In the genomic region with DNA sequence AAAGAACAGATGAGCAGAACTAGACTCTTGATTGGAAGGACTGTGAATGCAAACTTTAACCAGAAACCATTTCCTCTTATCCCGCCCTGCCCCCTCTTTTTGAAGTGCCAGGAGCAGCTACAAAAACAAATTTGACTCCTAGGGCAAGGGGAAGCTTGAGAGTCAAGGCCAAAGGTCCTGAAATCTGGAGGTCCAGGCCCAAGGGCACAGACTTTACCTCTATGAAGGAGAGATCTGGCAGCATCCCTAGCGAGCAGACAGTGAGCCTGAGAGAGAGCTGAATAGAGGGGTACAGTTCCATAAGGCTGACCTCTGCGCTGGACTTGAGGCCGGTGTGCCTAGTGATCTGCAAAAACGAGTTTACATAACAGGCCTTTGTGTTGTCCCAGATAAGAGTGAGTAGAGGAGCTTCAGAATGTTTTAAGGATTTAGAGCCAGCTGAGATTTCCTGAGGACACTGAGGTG, we compare ENCODE assay signal across 11 cellular contexts. TPM values are rescaled to one million over a fixed set of nuclear protein-coding genes. Genes with fewer than 3 reads are reported as not detected.
DNase-seq lines count a peak whose midpoint lies in the region; ATAC-seq, FAIRE-seq and TF ChIP-seq lines count a peak whose summit lies in the region.
"Had no signal": no experiment of that assay in that cellular context is flagged by ENCODE, and none has a peak within 500 bp of the region (broad histone marks: within the 10 kb centered on the region; RNA-seq: fewer than 3 reads in every experiment).

No MANE protein-coding gene starts in this region.

- peak overlapping the region; percentile 19 for H3K4me2 ChIP-seq in endothelial cell of umbilical vein (ENCODE audit: insufficient read depth, low read length)
- H3K4me2 ChIP-seq in PC-3 (ENCODE audit: low read length) = no peak overlapping the region

- H3K9ac ChIP-seq in endothelial cell of umbilical vein (replicated peaks; ENCODE audit: extremely low read depth, insufficient read depth, low read length) = no peak overlapping the region
- H3K9ac ChIP-seq in PC-3 (ENCODE audit: low read length) = no peak overlapping the region

- WGBS in stomach, 5 donors = 14 to 37% (median 33%) methylated on average over 5 of the region's 5 CpGs

- H2AFZ ChIP-seq in endothelial cell of umbilical vein (ENCODE audit: low read depth, low read length) (no peak overlapping the region), PC-3 (ENCODE audit: low read length) (no peak overlapping the region)

- no peak overlapping the region for H3K4me3 ChIP-seq in endothelial cell of umbilical vein (replicated peaks in 1 of 3; ENCODE audit: insufficient read depth in 1 of 3, low read depth in 1 of 3, low read length in 3 of 3)
- H3K4me3 ChIP-seq in stomach = peak overlapping the region in 1 of 4 donors; percentile 13
- no peak overlapping the region for H3K4me3 ChIP-seq in PC-3 (ENCODE audit: low read length)

- H3K9me2 ChIP-seq in PC-3 (replicated peaks; ENCODE audit: low read length) = no peaks in the 10 kb centered on the region

- dilution Hi-C loops in endothelial cell of umbilical vein (cut with MboI; ENCODE audit: extremely low pct_ligation_motif_present, low sequenced_read_pairs) = loop anchor here (25.0 kb wide), 1 partner anchor 204 kb away; no protein-coding TSS in a partner anchor

- TF ChIP-seq POLR2A in endothelial cell of umbilical vein (IDR thresholded peaks at IDR 0.05; ENCODE audit: low read depth, low read length) = no peak
- TF ChIP-seq POLR2A in stomach (IDR thresholded peaks at IDR 0.05) = no peak

- no peaks in the 10 kb centered on the region for H3K9me3 Mint-ChIP-seq in activated naive CD4-positive, alpha-beta T cell treated with anti-CD3 and anti-CD28 coated beads, Interleukin-2, amount 10 ng/mL, durations not matched to agents 7 days and 5 days
- no peaks in the 10 kb centered on the region for H3K9me3 Mint-ChIP-seq in T-cell

- peaks cover 30% of the 10 kb centered on the region for H3K79me2 ChIP-seq in endothelial cell of umbilical vein (ENCODE audit: control insufficient read depth, insufficient read depth, low read length)
- H3K79me2 ChIP-seq in PC-3 (ENCODE audit: low read length) = peaks cover 39% of the 10 kb centered on the region

- FAIRE-seq in endothelial cell of umbilical vein (lab: Jason Lieb, UNC) = no peak
- no peak for FAIRE-seq in urothelium cell line (lab: Jason Lieb, UNC)

- H3K27me3 Mint-ChIP-seq in activated naive CD4-positive, alpha-beta T cell treated with anti-CD3 and anti-CD28 coated beads, Interleukin-2, amount 10 ng/mL, durations not matched to agents 7 days and 5 days = no peaks in the 10 kb centered on the region
- no peaks in the 10 kb centered on the region for H3K27me3 Mint-ChIP-seq in T-cell

- peak; percentile 66 for DNase-seq in activated naive CD4-positive, alpha-beta T cell treated with anti-CD3 and anti-CD28 coated beads, Interleukin-2, amount 10 ng/mL, durations not matched to agents 7 days and 5 days
- DNase-seq in activated naive CD4-positive, alpha-beta T cell treated with Interleukin-2 at 50 U/mL for 16 hours = no peak
- peak in 11 of 34 experiments; percentile 11 to 49 (median 31) for DNase-seq in T-cell
- DNase-seq in endothelial cell of umbilical vein (ENCODE audit: low read depth, low spot score) = peak; percentile 49
- DNase-seq in stomach = no peak
- no peak for DNase-seq in PC-3
- DNase-seq in mucosa of gallbladder (ENCODE audit: low spot score) = no peak
- DNase-seq in urothelium cell line (ENCODE audit: low spot score) = no peak

- no peaks in the 10 kb centered on the region for H3F3A ChIP-seq in PC-3 (ENCODE audit: low read length, unreplicated experiment)

- ATAC-seq in T-cell (replicated peaks in 1 of 4) (no peak), PC-3 (no peak)

- H3K36me3 Mint-ChIP-seq in activated naive CD4-positive, alpha-beta T cell treated with anti-CD3 and anti-CD28 coated beads, Interleukin-2, amount 10 ng/mL, durations not matched to agents 7 days and 5 days = peaks cover 75% of the 10 kb centered on the region
- H3K36me3 Mint-ChIP-seq in T-cell = peaks cover 26% of the 10 kb centered on the region

- H3K9me3 ChIP-seq in endothelial cell of umbilical vein (replicated peaks; ENCODE audit: control insufficient read depth, insufficient read depth, low read length) (no peaks in the 10 kb centered on the region), stomach (no peaks in the 10 kb centered on the region), PC-3 (ENCODE audit: low read length) (no peaks in the 10 kb centered on the region)

- peak overlapping the region; percentile 95 for H3K27ac Mint-ChIP-seq in activated naive CD4-positive, alpha-beta T cell treated with anti-CD3 and anti-CD28 coated beads, Interleukin-2, amount 10 ng/mL, durations not matched to agents 7 days and 5 days
- peak overlapping the region; percentile 96 to 97 for H3K27ac Mint-ChIP-seq in T-cell

- H3K27ac ChIP-seq in endothelial cell of umbilical vein (ENCODE audit: insufficient read depth, low read depth, low read length) = peak overlapping the region; percentile 14
- peak overlapping the region in 4 of 5 donors; percentile 2 to 55 (median 46) for H3K27ac ChIP-seq in stomach
- H3K27ac ChIP-seq in PC-3 (ENCODE audit: low read length) = no peak overlapping the region

- H3K27me3 ChIP-seq in endothelial cell of umbilical vein (ENCODE audit: control insufficient read depth in 2 of 2, insufficient read depth in 2 of 2, low read length in 2 of 2) (no peaks in the 10 kb centered on the region), stomach (no peaks in the 10 kb centered on the region), PC-3 (ENCODE audit: low read length) (no peaks in the 10 kb centered on the region)

- no peaks in the 10 kb centered on the region for H4K20me1 ChIP-seq in endothelial cell of umbilical vein (replicated peaks; ENCODE audit: control insufficient read depth, extremely low read depth, insufficient read depth, low read length)
- H4K20me1 ChIP-seq in PC-3 (ENCODE audit: low read length) = no peaks in the 10 kb centered on the region

- no peak for TF ChIP-seq CTCF in endothelial cell of umbilical vein (IDR thresholded peaks at IDR 0.05; ENCODE audit: extremely low read depth in 1 of 2, insufficient read depth in 1 of 2, low read depth in 1 of 2, low read length in 2 of 2)
- TF ChIP-seq CTCF in stomach (IDR thresholded peaks at IDR 0.05) = no peak
- TF ChIP-seq CTCF in PC-3 (conservative IDR thresholded peaks at IDR 0.05; ENCODE audit: low read depth, low read length) = no peak

- H3K36me3 ChIP-seq in endothelial cell of umbilical vein (ENCODE audit: control insufficient read depth in 2 of 2, extremely low read depth in 1 of 2, insufficient read depth in 2 of 2, low read length in 2 of 2) = peaks cover 0 to 11% of the 10 kb centered on the region in 2 experiments
- H3K36me3 ChIP-seq in stomach = peaks cover 8 to 54% (median 36%) of the 10 kb centered on the region in 4 donors
- no peaks in the 10 kb centered on the region for H3K36me3 ChIP-seq in PC-3 (ENCODE audit: low read depth, low read length)

- intact Hi-C loops in endothelial cell of umbilical vein (cut with micrococcal nuclease) = no loop called here
- intact Hi-C loops in stomach (cut with DNase I; ENCODE audit: low total_unique reads) = no loop called here
- intact Hi-C loops in PC-3 (cut with micrococcal nuclease) = no loop called here

- CTCF ChIA-PET in activated naive CD4-positive, alpha-beta T cell treated with anti-CD3 and anti-CD28 coated beads, Interleukin-2, amount 10 ng/mL, durations not matched to agents 7 days and 5 days (lab: Charles Lee) = interaction anchor here (0.8 to 1.2 kb wide), 4 partner anchors 45 to 147 kb away, joined by 3 to 5 read pairs (median 4); no protein-coding TSS in a partner anchor
- CTCF ChIA-PET in T-cell (lab: Charles Lee) = interaction anchor here in 1 of 2 donors (0.6 to 0.8 kb wide), 4 partner anchors 14 to 63 kb away, joined by 3 to 4 read pairs (median 4); no protein-coding TSS in a partner anchor
- CTCF ChIA-PET in endothelial cell of umbilical vein (lab: Charles Lee) = interaction anchor here (0.8 to 1.3 kb wide), 2 partner anchors 21 to 146 kb away, joined by 3 to 6 read pairs; no protein-coding TSS in a partner anchor
- CTCF ChIA-PET in PC-3 (lab: Charles Lee) = no interaction called here

- BruUV-seq in endothelial cell of umbilical vein (replicated peaks; lab: Mats Ljungman, UMichigan) = no TSS peak
- BruUV-seq in PC-3 (replicated peaks; lab: Mats Ljungman, UMichigan) = no TSS peak

- peak overlapping the region; percentile 91 for H3K4me3 Mint-ChIP-seq in activated naive CD4-positive, alpha-beta T cell treated with anti-CD3 and anti-CD28 coated beads, Interleukin-2, amount 10 ng/mL, durations not matched to agents 7 days and 5 days
- H3K4me3 Mint-ChIP-seq in T-cell = peak overlapping the region; percentile 77 to 83 (median 80)

- no peaks in the 10 kb centered on the region for H3K9me1 ChIP-seq in endothelial cell of umbilical vein (replicated peaks; ENCODE audit: control insufficient read depth, extremely low read depth, insufficient read depth, low read length)

- peaks cover 69% of the 10 kb centered on the region for H3K4me1 Mint-ChIP-seq in activated naive CD4-positive, alpha-beta T cell treated with anti-CD3 and anti-CD28 coated beads, Interleukin-2, amount 10 ng/mL, durations not matched to agents 7 days and 5 days
- peaks cover 66 to 75% (median 74%) of the 10 kb centered on the region in 3 donors for H3K4me1 Mint-ChIP-seq in T-cell

- POLR2A ChIA-PET in T-cell (lab: Charles Lee) = no interaction called here
- POLR2A ChIA-PET in endothelial cell of umbilical vein (lab: Charles Lee) = no interaction called here
- POLR2A ChIA-PET in PC-3 (lab: Charles Lee; ENCODE audit: unreplicated experiment) = no interaction called here

- H3K4me1 ChIP-seq in endothelial cell of umbilical vein (ENCODE audit: control insufficient read depth, extremely low read depth, insufficient read depth, low read length) = peaks cover 27% of the 10 kb centered on the region
- H3K4me1 ChIP-seq in stomach = peaks cover 30 to 62% (median 49%) of the 10 kb centered on the region in 4 donors
- H3K4me1 ChIP-seq in PC-3 (ENCODE audit: insufficient read depth, low read length) = peaks cover 16% of the 10 kb centered on the region

- no peak for TF ChIP-seq EP300 in stomach (IDR thresholded peaks at IDR 0.05)

RNA-seq across cellular contexts. Expression of a gene that starts 5.1 kb away (rescaled TPM):
- total RNA-seq in T-cell (10 to 100 TPM; 53.8 to 96.9 (median 77.6) TPM), endothelial cell of umbilical vein (22.6 and 31.5 TPM in 2 replicates), stomach (10 to 100 TPM in 4 of 5 donors, 1 to 10 TPM in 1; 6.1 to 70.6 (median 22.6) TPM), PC-3 (2014; rRNA removed) (22.4 and 26.6 TPM in 2 replicates), mucosa of gallbladder (36.2 TPM)
- polyA plus RNA-seq in endothelial cell of umbilical vein (18.5 and 22.0 TPM in 2 replicates), stomach (10 to 100 TPM in 2 of 3 donors, 1 to 10 TPM in 1; 4.3 to 18.1 (median 10.5) TPM)
- 16.5 and 19.7 TPM in 2 replicates for polyA plus RNA-seq in endothelial cell of umbilical vein (2011; cell fraction: cytosol; rRNA removed)
- 19.9 and 22.0 TPM in 2 replicates for polyA plus RNA-seq in endothelial cell of umbilical vein (2011; cell fraction: nucleus; rRNA removed)
- polyA plus RNA-seq in endothelial cell of umbilical vein (2012) = 14.1 and 17.5 TPM in 2 replicates
- 19.1 and 19.7 TPM in 2 replicates for polyA minus RNA-seq in endothelial cell of umbilical vein
- polyA minus RNA-seq in endothelial cell of umbilical vein (2011; cell fraction: cytosol; rRNA and poly(A)+ RNA removed) = 2.9 TPM
- polyA minus RNA-seq in endothelial cell of umbilical vein (2011; cell fraction: nucleus; rRNA and poly(A)+ RNA removed) = 8.6 and 9.8 TPM in 2 replicates

RNA-seq across cellular contexts. Expression of a gene that starts 44.3 kb away (rescaled TPM):
- total RNA-seq in T-cell (10 to 100 TPM; 34.8 to 42.0 (median 35.9) TPM), endothelial cell of umbilical vein (50.6 and 59.4 TPM in 2 replicates), stomach (10 to 100 TPM in 1 of 5 donors, 1 to 10 TPM in 4; 5.4 to 24.4 (median 7.0) TPM), PC-3 (2014; rRNA removed) (17.1 and 18.1 TPM in 2 replicates), mucosa of gallbladder (23.6 TPM)
- polyA plus RNA-seq in endothelial cell of umbilical vein (50.7 and 65.1 TPM in 2 replicates), stomach (10 to 100 TPM; 17.8 to 31.5 (median 19.5) TPM)
- 48.7 and 49.6 TPM in 2 replicates for polyA plus RNA-seq in endothelial cell of umbilical vein (2011; cell fraction: cytosol; rRNA removed)
- polyA plus RNA-seq in endothelial cell of umbilical vein (2011; cell fraction: nucleus; rRNA removed) = 16.5 and 18.1 TPM in 2 replicates
- polyA plus RNA-seq in endothelial cell of umbilical vein (2012) = 31.5 and 48.7 TPM in 2 replicates
- 20.0 and 22.6 TPM in 2 replicates for polyA minus RNA-seq in endothelial cell of umbilical vein
- polyA minus RNA-seq in endothelial cell of umbilical vein (2011; cell fraction: cytosol; rRNA and poly(A)+ RNA removed) = 25.5 TPM
- polyA minus RNA-seq in endothelial cell of umbilical vein (2011; cell fraction: nucleus; rRNA and poly(A)+ RNA removed) = 7.5 and 12.3 TPM in 2 replicates

RNA-seq across cellular contexts. Expression of a gene that starts 55.9 kb away (rescaled TPM):
- not detected for total RNA-seq in T-cell
- not detected in 2 replicates for total RNA-seq in endothelial cell of umbilical vein
- polyA plus RNA-seq in endothelial cell of umbilical vein = not detected in 2 replicates
- not detected in 2 replicates for polyA plus RNA-seq in endothelial cell of umbilical vein (2011; cell fraction: cytosol; rRNA removed)
- polyA plus RNA-seq in endothelial cell of umbilical vein (2011; cell fraction: nucleus; rRNA removed) = not detected in 2 replicates
- polyA plus RNA-seq in endothelial cell of umbilical vein (2012) = not detected in 2 replicates
- not detected in 2 replicates for polyA minus RNA-seq in endothelial cell of umbilical vein
- polyA minus RNA-seq in endothelial cell of umbilical vein (2011; cell fraction: cytosol; rRNA and poly(A)+ RNA removed) = not detected
- not detected in 2 replicates for polyA minus RNA-seq in endothelial cell of umbilical vein (2011; cell fraction: nucleus; rRNA and poly(A)+ RNA removed)
- not detected for total RNA-seq in stomach
- not detected for polyA plus RNA-seq in stomach
- total RNA-seq in PC-3 (2014; rRNA removed) = not detected in 2 replicates
- total RNA-seq in mucosa of gallbladder = not detected
- total RNA-seq: H4, NCI-H460 had no signal
- polyA plus RNA-seq: BJ had no signal

Comparison
In these comparisons a context has a peak if more than half of its experiments do, and no peak if none do; other contexts are left out.
1. DNase-seq: peak in activated naive CD4-positive, alpha-beta T cell treated with anti-CD3 and anti-CD28 coated beads, Interleukin-2, amount 10 ng/mL, durations not matched to agents 7 days and 5 days (single experiment) and endothelial cell of umbilical vein (single experiment); none in activated naive CD4-positive, alpha-beta T cell treated with Interleukin-2 at 50 U/mL for 16 hours (single experiment), stomach (single experiment), PC-3 (single experiment), mucosa of gallbladder (single experiment) and urothelium cell line (single experiment).